In genomic region chr9:112559629-112560413, GRCh38 we compare ENCODE assay signal across 1 cellular context.
A peak's percentile ranks its signal among the peaks of the same experiment; 100 is the strongest.
TF ChIP-seq lines count a peak whose summit lies in the region.

No MANE protein-coding gene starts in this region.

TF ChIP-seq in K562, 482 proteins besides CTCF, POLR2A, EP300 and RAD21 (continued from another document and continues in another):
- TF ChIP-seq ZBTB40 (IDR thresholded peaks at IDR 0.05) (peak; percentile 38; the same call in 1 of the 2 replicates), ZBTB40 (CRISPR knock-in tag; IDR thresholded peaks at IDR 0.05) (no peak), ZBTB11 (CRISPR knock-in tag; IDR thresholded peaks at IDR 0.05) (no peak), MCM3 (IDR thresholded peaks at IDR 0.05) (no peak), TSHZ1 (CRISPR knock-in tag; IDR thresholded peaks at IDR 0.05) (no peak), TBP (optimal IDR thresholded peaks at IDR 0.05; ENCODE audit: low read depth, low read length) (no peak), EZH2 (IDR thresholded peaks at IDR 0.05; ENCODE audit: borderline replicate concordance, low read depth, low read length) (no peak), GTF2F1 (IDR thresholded peaks at IDR 0.05; ENCODE audit: low read depth, low read length) (no peak), GATAD2B (IDR thresholded peaks at IDR 0.05; ENCODE audit: borderline replicate concordance) (no peak), SMAD3 (CRISPR knock-in tag; conservative IDR thresholded peaks at IDR 0.05) (no peak), GTF2B (IDR thresholded peaks at IDR 0.05; ENCODE audit: extremely low read depth, insufficient read length) (no peak), ZKSCAN3 (CRISPR knock-in tag; IDR thresholded peaks at IDR 0.05) (no peak), CHAMP1 (IDR thresholded peaks at IDR 0.05) (no peak; the same call in 1 of the 2 replicates), ZNF407 (IDR thresholded peaks at IDR 0.05; ENCODE audit: low read depth) (no peak), MYC (IDR thresholded peaks at IDR 0.05; ENCODE audit: low read depth, low read length) (0 out of 2 replicates have a peak, but pooled peaks have one; percentile 24), MYC (CRISPR knock-in tag; IDR thresholded peaks at IDR 0.05; ENCODE audit: borderline replicate concordance, low read depth) (no peak), HOXB6 (CRISPR knock-in tag; IDR thresholded peaks at IDR 0.05; ENCODE audit: borderline replicate concordance) (no peak), POLR2AphosphoS5 (IDR thresholded peaks at IDR 0.05; ENCODE audit: control insufficient read depth, insufficient read depth, low read depth, low read length) (no peak), KLF6 (CRISPR knock-in tag; IDR thresholded peaks at IDR 0.05; ENCODE audit: borderline replicate concordance) (no peak), NUFIP1 (IDR thresholded peaks at IDR 0.05; ENCODE audit: partially characterized antibody) (no peak), ZC3H11A (IDR thresholded peaks at IDR 0.05; ENCODE audit: low read depth, low read length) (no peak), ZNF696 (CRISPR knock-in tag; conservative IDR thresholded peaks at IDR 0.05) (no peak), MECOM (CRISPR knock-in tag; IDR thresholded peaks at IDR 0.05) (no peak), NR3C1 (CRISPR knock-in tag; IDR thresholded peaks at IDR 0.05) (no peak)
